Comparison of ENCODE assay signal across 1 cellular context in the genomic region with DNA sequence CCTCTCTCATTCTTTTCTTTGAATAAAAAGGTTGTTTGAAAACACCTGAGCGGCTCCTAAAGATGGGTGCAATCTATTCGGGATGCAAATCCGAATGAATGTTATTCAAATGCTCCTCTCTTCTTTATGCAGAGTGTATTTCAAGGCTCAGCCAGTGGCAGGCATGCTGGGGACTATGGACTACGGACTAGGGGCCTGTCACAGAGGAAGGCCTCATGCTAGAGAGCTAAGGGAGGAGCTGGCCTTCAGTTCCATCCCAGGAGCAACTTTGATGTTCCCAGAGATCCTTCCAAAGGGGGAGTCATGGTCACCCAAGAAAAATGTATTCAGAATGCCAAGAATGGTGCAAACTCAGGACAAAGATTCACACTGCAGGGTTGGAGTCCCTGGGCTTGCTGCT.
A peak's percentile ranks its signal among the peaks of the same experiment; 100 is the strongest.
TF ChIP-seq lines count a peak whose summit lies in the region.

No MANE protein-coding gene starts in this region.

TF ChIP-seq in GM12878, 131 proteins besides CTCF, POLR2A, EP300 and RAD21:
- TF ChIP-seq PAX8 (IDR thresholded peaks at IDR 0.05) (no peak), CEBPB (IDR thresholded peaks at IDR 0.05; ENCODE audit: borderline replicate concordance in 1 of 2, low read depth in 2 of 2, low read length in 2 of 2) (0 out of 4 replicates have a peak, but pooled peaks of 1 of the 2 experiments have one; percentile 7)
